Comparison of ENCODE assay signal across 18 cellular contexts in genomic region chr10:48517482-48517881, GRCh38.
"Had no signal": no experiment of that assay in that cellular context is flagged by ENCODE, and none has a peak within 500 bp of the region (broad histone marks: within the 10 kb centered on the region; RNA-seq: fewer than 3 reads in every experiment).

No MANE protein-coding gene starts in this region.

- H3K27ac ChIP-seq: foreskin keratinocyte, suprapubic skin, tibial nerve had no signal

- H3K4me3 Mint-ChIP-seq: stimulated activated naive CD8-positive, alpha-beta T cell treated with anti-CD3 and anti-CD28 coated beads, Interleukin-15, amount 100 ng/mL, for 72 hours; WTC11 had no signal

- H3K36me3 ChIP-seq: suprapubic skin, tibial nerve had no signal

- H3K9me3 ChIP-seq: suprapubic skin had no signal

- H3K27me3 ChIP-seq: tibial nerve had no signal

- H3K4me1 ChIP-seq: foreskin keratinocyte, suprapubic skin had no signal

- DNase-seq: activated CD8-positive, alpha-beta memory T cell treated with anti-CD3 and anti-CD28 coated beads, Interleukin-2, amount 50 U/mL, for 48 hours; activated naive CD4-positive, alpha-beta T cell treated with Interleukin-2 at 50 U/mL for 16 hours; activated T-cell treated with anti-CD3 and anti-CD28 coated beads, Interleukin-2, amount 50 U/mL, for 48 hours; amygdala; cerebellar nuclear complex; cortex of kidney; effector CD4-positive, alpha-beta T cell; erythroblast; foreskin keratinocyte; left colon; retina; stimulated activated CD4-positive, alpha-beta T cell treated with anti-CD3 and anti-CD28 coated beads, Interleukin-4, amount 100 ng/mL, for 4 hours; stimulated activated naive CD8-positive, alpha-beta T cell treated with anti-CD3 and anti-CD28 coated beads, Interleukin-15, amount 100 ng/mL, for 72 hours; T1000 had no signal

- H3K4me3 ChIP-seq: suprapubic skin, tibial nerve had no signal

- ATAC-seq: foreskin keratinocyte; left colon; stimulated activated naive CD8-positive, alpha-beta T cell treated with anti-CD3 and anti-CD28 coated beads, Interleukin-15, amount 100 ng/mL, for 72 hours; WTC11 had no signal

- H3K27ac Mint-ChIP-seq: progenitor cell of endocrine pancreas; stimulated activated naive CD8-positive, alpha-beta T cell treated with anti-CD3 and anti-CD28 coated beads, Interleukin-15, amount 100 ng/mL, for 72 hours; WTC11 had no signal
